8 cellular contexts compared by ENCODE assay signal in the genomic region with DNA sequence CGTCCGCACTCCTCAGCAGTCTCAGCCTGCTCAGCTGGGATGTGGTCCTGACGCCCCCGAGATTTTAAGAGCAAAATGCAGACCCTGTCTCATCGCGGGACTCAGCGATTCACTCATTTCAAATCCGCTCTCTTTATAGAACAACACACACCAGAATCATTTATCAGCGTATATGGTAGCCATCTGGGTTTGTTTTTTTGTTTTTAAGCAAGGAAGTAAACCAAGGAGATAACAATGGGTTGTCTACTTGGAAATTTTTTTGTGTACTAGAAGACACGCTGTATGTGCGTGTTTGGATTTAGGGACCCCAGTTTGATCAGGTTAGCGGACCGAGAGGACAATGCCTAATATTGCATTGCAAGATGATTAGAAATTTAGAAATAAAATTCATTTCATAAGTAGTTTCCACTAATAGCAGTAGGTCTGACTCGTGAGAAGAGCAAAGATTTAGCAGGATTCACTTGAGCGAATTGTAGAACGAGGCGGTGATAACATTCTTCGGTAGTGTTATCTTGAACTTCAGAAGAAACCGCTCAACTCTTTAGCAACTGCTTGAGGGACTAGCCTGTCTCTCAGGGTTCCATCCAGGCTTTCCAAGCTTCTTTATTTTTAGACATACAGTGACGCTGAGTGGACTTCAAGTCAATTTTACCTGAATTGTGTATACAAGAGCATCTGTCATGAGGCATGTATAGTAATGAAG. TPM values are rescaled to one million over a fixed set of nuclear protein-coding genes. Genes with fewer than 3 reads are reported as not detected.
DNase-seq lines count a peak whose midpoint lies in the region; ATAC-seq and TF ChIP-seq lines count a peak whose summit lies in the region.

No MANE protein-coding gene starts in this region.

- peak in 3 of 5 donors; percentile 4 to 18 (median 6) for DNase-seq in CD4-positive, alpha-beta memory T cell
- no peak for DNase-seq in epithelial cell of proximal tubule (ENCODE audit: low read depth)
- DNase-seq in neuronal stem cell (ENCODE audit: low spot score): no peak
- no peak for DNase-seq in 8988T
- no peak for DNase-seq in NCI-H524 treated with DMSO at 0.1 percent for 48 hours (lab: John Stamatoyannopoulos, UW)

- H3K79me1 ChIP-seq in neuronal stem cell (ENCODE audit: low read depth, low read length): peaks cover 4% of the 10 kb centered on the region

- peak overlapping the region; percentile 98 to 100 (median 98) for H3K27ac Mint-ChIP-seq in CD4-positive, alpha-beta memory T cell

- peak overlapping the region; percentile 92 for H3K18ac ChIP-seq in neuronal stem cell (ENCODE audit: low read length)

- H3K27me3 ChIP-seq in CD4-positive, alpha-beta memory T cell (ENCODE audit: insufficient read depth, low read length): no peaks in the 10 kb centered on the region
- no peaks in the 10 kb centered on the region for H3K27me3 ChIP-seq in neuronal stem cell (ENCODE audit: control insufficient read depth in 3 of 3, insufficient read depth in 3 of 3, low read depth in 1 of 3, low read length in 3 of 3)

- ATAC-seq in GM19025 (IDR thresholded peaks at IDR 0.05; ENCODE audit: low read depth, unreplicated experiment) (peak; percentile 5), HG03196 (IDR thresholded peaks at IDR 0.05; ENCODE audit: unreplicated experiment) (peak; percentile 12), SK-N-SH treated with all-trans-retinoic acid at 6 μM for 48 hours (peak; percentile 46)

- peaks cover 3 to 4% of the 10 kb centered on the region in 2 donors for H3K27me3 Mint-ChIP-seq in CD4-positive, alpha-beta memory T cell

- H3K14ac ChIP-seq in neuronal stem cell (ENCODE audit: low read length): peak overlapping the region; percentile 89

- WGBS in neuronal stem cell (ENCODE audit: extremely low coverage in 2 of 2, insufficient read length in 2 of 2, insufficient replicate concordance in 1 of 2), 2 donors: no CpG with 5 or more reads among the region's 20 CpGs

- intact Hi-C loops in CD4-positive, alpha-beta memory T cell (cut with micrococcal nuclease): loop anchor here (1.0 to 2.0 kb wide), 5 partner anchors 65 to 435 kb away; partner anchors contain the start of genes APP and MRPL39

- H3K36me3 Mint-ChIP-seq in CD4-positive, alpha-beta memory T cell: peaks cover 0 to 37% of the 10 kb centered on the region in 2 donors

- H3K4ac ChIP-seq in neuronal stem cell (ENCODE audit: low read length): no peak overlapping the region

- POLR2A ChIA-PET in CD4-positive, alpha-beta memory T cell (lab: Charles Lee; ENCODE audit: partially characterized antibody): interaction anchor here (0.6 to 2.9 kb wide), 8 partner anchors 14 to 435 kb away, joined by 3 to 37 read pairs (median 6); partner anchors contain the start of genes APP and MRPL39

- H3K4me3 Mint-ChIP-seq in CD4-positive, alpha-beta memory T cell: peak overlapping the region; percentile 92 to 100 (median 99)

- no peak overlapping the region for H4K91ac ChIP-seq in neuronal stem cell (ENCODE audit: low read depth, low read length, poor library complexity)

- no peak overlapping the region for H4K8ac ChIP-seq in neuronal stem cell (ENCODE audit: low read depth, low read length)

- peak overlapping the region; percentile 43 for H3K23ac ChIP-seq in neuronal stem cell (ENCODE audit: low read depth, low read length, poor library complexity)

- H2BK120ac ChIP-seq in neuronal stem cell (ENCODE audit: low read depth, low read length): no peak overlapping the region

- peak overlapping the region; percentile 91 for H3K27ac ChIP-seq in CD4-positive, alpha-beta memory T cell (ENCODE audit: low read depth, low read length)
- peak overlapping the region; percentile 96 for H3K27ac ChIP-seq in neuronal stem cell (replicated peaks; ENCODE audit: low read length)

- no peak for TF ChIP-seq CTCF in epithelial cell of proximal tubule (conservative IDR thresholded peaks at IDR 0.05; ENCODE audit: low read depth, low read length)

- peak overlapping the region; percentile 58 for H3K4me2 ChIP-seq in neuronal stem cell (ENCODE audit: insufficient read depth, low read length, poor library complexity, severe bottlenecking)

- peak overlapping the region; percentile 97 for H2BK5ac ChIP-seq in neuronal stem cell (ENCODE audit: low read length)

- peaks cover 37 to 70% (median 53%) of the 10 kb centered on the region in 4 donors for H3K4me1 Mint-ChIP-seq in CD4-positive, alpha-beta memory T cell

- H3K4me3 ChIP-seq in CD4-positive, alpha-beta memory T cell (ENCODE audit: low read length in 2 of 2): peak overlapping the region; percentile 55 to 77
- peak overlapping the region; percentile 81 for H3K4me3 ChIP-seq in epithelial cell of proximal tubule (ENCODE audit: low read depth, low read length)
- peak overlapping the region; percentile 76 to 87 for H3K4me3 ChIP-seq in neuronal stem cell (ENCODE audit: low read length in 2 of 2)

- no peak overlapping the region for H2BK12ac ChIP-seq in neuronal stem cell (ENCODE audit: low read length)

- H3K9me3 ChIP-seq in CD4-positive, alpha-beta memory T cell (ENCODE audit: control insufficient read depth in 1 of 2, low read length in 2 of 2): no peaks in the 10 kb centered on the region
- H3K9me3 ChIP-seq in neuronal stem cell (replicated peaks in 1 of 2; ENCODE audit: control insufficient read depth in 2 of 2, insufficient read depth in 1 of 2, low read depth in 1 of 2, low read length in 2 of 2): no peaks in the 10 kb centered on the region

- H2AFZ ChIP-seq in neuronal stem cell (ENCODE audit: low read length): peak overlapping the region; percentile 89

- H2AK5ac ChIP-seq in neuronal stem cell (ENCODE audit: low read depth, low read length): no peak overlapping the region

- CTCF ChIA-PET in CD4-positive, alpha-beta memory T cell (lab: Charles Lee; ENCODE audit: partially characterized antibody): interaction anchor here (4.2 kb wide), 1 partner anchor 129 kb away, joined by 28 read pairs; the partner anchor contains the start of gene MRPL39

- no peaks in the 10 kb centered on the region for H3K36me3 ChIP-seq in CD4-positive, alpha-beta memory T cell (ENCODE audit: insufficient read depth, low read length)
- H3K36me3 ChIP-seq in neuronal stem cell (replicated peaks in 1 of 2; ENCODE audit: control insufficient read depth in 2 of 2, insufficient read depth in 2 of 2, low read length in 2 of 2): peaks cover 0 to 21% of the 10 kb centered on the region in 2 donors

- no peak overlapping the region for H2BK15ac ChIP-seq in neuronal stem cell (ENCODE audit: low read length)

- peaks cover 0 to 3% (median 0%) of the 10 kb centered on the region in 8 donors for H3K9me3 Mint-ChIP-seq in CD4-positive, alpha-beta memory T cell

- H3K4me1 ChIP-seq in CD4-positive, alpha-beta memory T cell (ENCODE audit: insufficient read depth, low read length): peaks cover 53% of the 10 kb centered on the region
- H3K4me1 ChIP-seq in neuronal stem cell (ENCODE audit: control insufficient read depth in 2 of 2, insufficient read depth in 1 of 2, low read depth in 1 of 2, low read length in 2 of 2): peaks cover 1 to 4% of the 10 kb centered on the region in 2 donors

- peak overlapping the region; percentile 92 for H3K9ac ChIP-seq in neuronal stem cell (ENCODE audit: low read depth, low read length, poor library complexity)

TF ChIP-seq in SK-N-SH treated with all-trans-retinoic acid at 6 μM for 48 hours, 23 proteins besides CTCF, POLR2A, EP300 and RAD21 (continues in another document):
- TF ChIP-seq BACH2 (CRISPR knock-in tag; IDR thresholded peaks at IDR 0.05; ENCODE audit: borderline replicate concordance): no peak
- no peak for TF ChIP-seq TCF4 (CRISPR knock-in tag; IDR thresholded peaks at IDR 0.05; ENCODE audit: borderline replicate concordance)
- no peak for TF ChIP-seq PATZ1 (CRISPR knock-in tag; IDR thresholded peaks at IDR 0.05; ENCODE audit: borderline replicate concordance)
- TF ChIP-seq RARB (CRISPR knock-in tag; IDR thresholded peaks at IDR 0.05): no peak
- TF ChIP-seq, protein P1, sequence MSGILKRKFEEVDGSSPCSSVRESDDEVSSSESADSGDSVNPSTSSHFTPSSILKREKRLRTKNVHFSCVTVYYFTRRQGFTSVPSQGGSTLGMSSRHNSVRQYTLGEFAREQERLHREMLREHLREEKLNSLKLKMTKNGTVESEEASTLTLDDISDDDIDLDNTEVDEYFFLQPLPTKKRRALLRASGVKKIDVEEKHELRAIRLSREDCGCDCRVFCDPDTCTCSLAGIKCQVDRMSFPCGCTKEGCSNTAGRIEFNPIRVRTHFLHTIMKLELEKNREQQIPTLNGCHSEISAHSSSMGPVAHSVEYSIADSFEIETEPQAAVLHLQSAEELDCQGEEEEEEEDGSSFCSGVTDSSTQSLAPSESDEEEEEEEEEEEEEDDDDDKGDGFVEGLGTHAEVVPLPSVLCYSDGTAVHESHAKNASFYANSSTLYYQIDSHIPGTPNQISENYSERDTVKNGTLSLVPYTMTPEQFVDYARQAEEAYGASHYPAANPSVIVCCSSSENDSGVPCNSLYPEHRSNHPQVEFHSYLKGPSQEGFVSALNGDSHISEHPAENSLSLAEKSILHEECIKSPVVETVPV (CRISPR knock-in tag; IDR thresholded peaks at IDR 0.05): no peak
- TF ChIP-seq ZFP3 (CRISPR knock-in tag; IDR thresholded peaks at IDR 0.05): no peak

RNA-seq across cellular contexts. Expression of gene GABPA, which starts 1.3 kb away (rescaled TPM):
- total RNA-seq in CD4-positive, alpha-beta memory T cell: 10 to 100 TPM; 28.4 to 29.4 TPM
- polyA plus RNA-seq in CD4-positive, alpha-beta memory T cell: 10 to 100 TPM; 18.8 to 19.9 TPM
- total RNA-seq in epithelial cell of proximal tubule: 11.4 and 14.7 TPM in 2 replicates
- polyA plus RNA-seq in neuronal stem cell (2013, experiment 1 of 2): 21.8 TPM
- polyA plus RNA-seq in neuronal stem cell (2013, experiment 2 of 2): 22.5 TPM

RNA-seq across cellular contexts. Expression of gene ATP5PF, which starts 1.3 kb away (rescaled TPM):
- 10 to 100 TPM; 56.6 to 64.1 TPM for total RNA-seq in CD4-positive, alpha-beta memory T cell
- polyA plus RNA-seq in CD4-positive, alpha-beta memory T cell: 100 to 1,000 TPM; 305 to 419 TPM
- 73.5 and 110 TPM in 2 replicates for total RNA-seq in epithelial cell of proximal tubule
- polyA plus RNA-seq in neuronal stem cell (2013, experiment 1 of 2): 310 TPM
- polyA plus RNA-seq in neuronal stem cell (2013, experiment 2 of 2): 301 TPM

Comparison
In these comparisons a context has a peak if more than half of its experiments do, and no peak if none do; other contexts are left out.
1. DNase-seq: peak in CD4-positive, alpha-beta memory T cell (3 of 5); none in epithelial cell of proximal tubule (single experiment), neuronal stem cell (single experiment), 8988T (single experiment) and NCI-H524 treated with DMSO at 0.1 percent for 48 hours (single experiment).
2. Peak in every context shown above with its lines, with median percentiles within 50 percentile points of each other: H3K4me3 ChIP-seq and ATAC-seq.